Comparison of ENCODE assay signal across 9 cellular contexts in the genomic region with DNA sequence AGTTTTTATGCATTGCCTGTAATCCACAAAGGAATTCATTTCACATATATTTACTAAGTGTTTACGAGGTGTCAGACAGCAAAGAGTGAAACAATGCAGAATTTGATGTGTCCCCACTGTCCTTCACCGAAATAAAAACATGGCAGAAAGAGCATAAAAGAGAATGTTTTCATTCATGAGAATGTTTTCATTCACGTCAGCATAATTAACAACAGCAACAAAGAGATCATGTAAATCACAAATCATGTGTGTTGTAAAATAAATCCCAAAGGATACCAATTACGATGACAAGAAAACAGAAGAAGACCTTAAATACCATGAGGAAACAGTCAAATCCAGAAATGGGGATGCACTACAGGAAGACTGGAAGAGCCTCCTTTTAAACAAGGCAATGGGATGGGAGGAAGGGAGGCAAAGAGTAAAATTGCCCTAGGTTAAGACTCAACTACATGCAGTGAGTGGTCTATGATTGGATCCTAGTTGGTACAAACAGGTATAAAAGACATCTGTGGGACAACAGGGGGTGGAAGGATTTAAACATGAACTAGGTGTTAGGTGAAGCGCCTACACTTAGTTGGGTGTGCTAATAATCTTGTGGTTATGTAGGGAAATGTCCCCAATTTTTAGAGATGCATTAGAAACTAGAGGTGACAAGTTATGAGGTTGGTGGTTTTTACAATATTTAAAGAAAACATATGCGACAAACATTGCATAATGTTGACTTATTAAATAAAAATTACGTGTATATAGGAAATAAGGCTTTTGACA. TPM values are rescaled to one million over a fixed set of nuclear protein-coding genes. Genes with fewer than 3 reads are reported as not detected.
DNase-seq lines count a peak whose midpoint lies in the region; ATAC-seq and TF ChIP-seq lines count a peak whose summit lies in the region.
"Had no signal": no experiment of that assay in that cellular context is flagged by ENCODE, and none has a peak within 500 bp of the region (broad histone marks: within the 10 kb centered on the region; RNA-seq: fewer than 3 reads in every experiment).

No MANE protein-coding gene starts in this region.

- POLR2A ChIA-PET in CD8-positive, alpha-beta memory T cell (lab: Charles Lee) = interaction anchor here (2.1 kb wide), 1 partner anchor 15 kb away, joined by 7 read pairs; no protein-coding TSS in a partner anchor
- POLR2A ChIA-PET in PC-9 (lab: Charles Lee; ENCODE audit: unreplicated experiment) = interaction anchor here (0.6 to 0.7 kb wide), 2 partner anchors 175 to 773 kb away, joined by 5 to 6 read pairs; no protein-coding TSS in a partner anchor

- intact Hi-C loops in PC-9 (cut with micrococcal nuclease; ENCODE audit: unreplicated experiment) = no loop called here

- H3K27me3 ChIP-seq in CD8-positive, alpha-beta memory T cell (ENCODE audit: insufficient read depth, low read length, poor library complexity, severe bottlenecking) = no peaks in the 10 kb centered on the region
- H3K27me3 ChIP-seq in Peyer's patch (no peaks in the 10 kb centered on the region), PC-9 (ENCODE audit: insufficient read depth, low read depth) (no peaks in the 10 kb centered on the region)

- 0 out of 2 replicates have a peak, but pooled peaks cover 5% of the 10 kb centered on the region for H3F3A ChIP-seq in PC-9 (ENCODE audit: insufficient read depth, low read depth)

- H3K36me3 ChIP-seq in CD8-positive, alpha-beta memory T cell (ENCODE audit: insufficient read depth, low read length) = no peaks in the 10 kb centered on the region
- H3K36me3 ChIP-seq in Peyer's patch (no peaks in the 10 kb centered on the region), PC-9 (ENCODE audit: low read depth) (no peaks in the 10 kb centered on the region)

- no peak overlapping the region for H3K4me2 ChIP-seq in PC-9

- H3K9me2 ChIP-seq in PC-9 (ENCODE audit: insufficient read depth) = no peaks in the 10 kb centered on the region

- CTCF ChIA-PET in CD8-positive, alpha-beta memory T cell (lab: Charles Lee) = interaction anchor here (0.8 to 1.3 kb wide), 4 partner anchors 15 to 437 kb away, joined by 3 to 6 read pairs (median 4); a partner anchor contains a TSS
- CTCF ChIA-PET in PC-9 (lab: Charles Lee) = no interaction called here

- TF ChIP-seq CTCF in Peyer's patch (IDR thresholded peaks at IDR 0.05) (no peak), PC-9 (conservative IDR thresholded peaks at IDR 0.05) (no peak)

- peaks cover 1 to 8% (median 5%) of the 10 kb centered on the region in 3 donors for H3K4me1 Mint-ChIP-seq in CD8-positive, alpha-beta memory T cell

- H3K36me3 Mint-ChIP-seq in CD8-positive, alpha-beta memory T cell = no peaks in the 10 kb centered on the region

- TF ChIP-seq POLR2A in Peyer's patch (IDR thresholded peaks at IDR 0.05) (no peak), erythroblast (IDR thresholded peaks at IDR 0.05; ENCODE audit: low read length) (no peak)

- H3K4me3 ChIP-seq in CD8-positive, alpha-beta memory T cell (ENCODE audit: low read length) = peak overlapping the region; percentile 80
- no peak overlapping the region for H3K4me3 ChIP-seq in Peyer's patch
- peak overlapping the region; percentile 27 for H3K4me3 ChIP-seq in iPS-11a (ENCODE audit: low read depth, low read length)
- no peak overlapping the region for H3K4me3 ChIP-seq in PC-9

- peaks cover 0 to 1% (median 0%) of the 10 kb centered on the region in 5 donors for H3K9me3 Mint-ChIP-seq in CD8-positive, alpha-beta memory T cell
- H3K9me3 Mint-ChIP-seq: stimulated activated naive CD8-positive, alpha-beta T cell treated with anti-CD3 and anti-CD28 coated beads, Interleukin-15, Interleukin-2, amounts not matched to agents 100 ng/mL and 50 ng/mL, for 24 hours had no signal

- H2AFZ ChIP-seq in PC-9 = no peak overlapping the region

- DNase-seq in CD8-positive, alpha-beta memory T cell = no peak
- DNase-seq in Peyer's patch (no peak), retina (peak; percentile 4), erythroblast (lab: John Stamatoyannopoulos, UW) (no peak), PC-9 (no peak)

- H3K27ac ChIP-seq in CD8-positive, alpha-beta memory T cell (ENCODE audit: low read depth, low read length) = peak overlapping the region; percentile 96
- H3K27ac ChIP-seq in Peyer's patch (peak overlapping the region; percentile 86 to 97 (median 92)), PC-9 (no peak overlapping the region)

- H3K4me1 ChIP-seq in CD8-positive, alpha-beta memory T cell (ENCODE audit: insufficient read depth, low read length) = peaks cover 21% of the 10 kb centered on the region
- H3K4me1 ChIP-seq in Peyer's patch = no peaks in the 10 kb centered on the region
- H3K4me1 ChIP-seq in PC-9 (replicated peaks; ENCODE audit: insufficient read depth) = peaks cover 7% of the 10 kb centered on the region; the same call in 1 of the 2 replicates

- H3K27ac Mint-ChIP-seq in CD8-positive, alpha-beta memory T cell = peak overlapping the region in 1 of 8 donors; percentile 42
- H3K27ac Mint-ChIP-seq: stimulated activated naive CD8-positive, alpha-beta T cell treated with anti-CD3 and anti-CD28 coated beads, Interleukin-15, Interleukin-2, amounts not matched to agents 100 ng/mL and 50 ng/mL, for 24 hours had no signal

- H3K27me3 Mint-ChIP-seq in CD8-positive, alpha-beta memory T cell = no peaks in the 10 kb centered on the region
- H3K27me3 Mint-ChIP-seq: stimulated activated naive CD8-positive, alpha-beta T cell treated with anti-CD3 and anti-CD28 coated beads, Interleukin-15, Interleukin-2, amounts not matched to agents 100 ng/mL and 50 ng/mL, for 24 hours had no signal

- peak overlapping the region in 3 of 7 donors; percentile 1 to 37 (median 3) for H3K4me3 Mint-ChIP-seq in CD8-positive, alpha-beta memory T cell
- H3K4me3 Mint-ChIP-seq: stimulated activated naive CD8-positive, alpha-beta T cell treated with anti-CD3 and anti-CD28 coated beads, Interleukin-15, Interleukin-2, amounts not matched to agents 100 ng/mL and 50 ng/mL, for 24 hours had no signal

- BruUV-seq in PC-9 (replicated peaks; lab: Mats Ljungman, UMichigan) = no TSS peak

- no peak for ATAC-seq in HG03342 (IDR thresholded peaks at IDR 0.05; ENCODE audit: unreplicated experiment)
- no peak for ATAC-seq in HG03139 (IDR thresholded peaks at IDR 0.05; ENCODE audit: unreplicated experiment)

- H3K9me3 ChIP-seq in CD8-positive, alpha-beta memory T cell (ENCODE audit: low read length) = no peaks in the 10 kb centered on the region
- no peaks in the 10 kb centered on the region for H3K9me3 ChIP-seq in Peyer's patch
- no peaks in the 10 kb centered on the region for H3K9me3 ChIP-seq in PC-9 (ENCODE audit: insufficient read depth, low read depth)

- no peaks in the 10 kb centered on the region for H4K20me1 ChIP-seq in PC-9 (ENCODE audit: insufficient read depth)

- H3K79me2 ChIP-seq in PC-9 (ENCODE audit: low read depth) = no peaks in the 10 kb centered on the region

RNA-seq across cellular contexts. Expression of a gene that starts 1.5 kb away (rescaled TPM):
- 1 to 10 TPM; 1.1 to 2.6 TPM for total RNA-seq in CD8-positive, alpha-beta memory T cell
- 0.72 TPM for polyA plus RNA-seq in CD8-positive, alpha-beta memory T cell
- 1 to 10 TPM; 5.6 to 9.2 (median 8.2) TPM for total RNA-seq in Peyer's patch
- 64.0 and 88.8 TPM in 2 replicates for total RNA-seq in PC-9 (2021)

RNA-seq across cellular contexts. Expression of a gene that starts 15.3 kb away (rescaled TPM):
- total RNA-seq in CD8-positive, alpha-beta memory T cell = 1 to 10 TPM; 3.0 to 4.7 TPM
- polyA plus RNA-seq in CD8-positive, alpha-beta memory T cell = 3.2 TPM
- total RNA-seq in Peyer's patch (1 to 10 TPM; 2.5 to 7.0 (median 4.6) TPM), PC-9 (2021) (4.9 and 6.2 TPM in 2 replicates)

RNA-seq across cellular contexts. Expression of a gene that starts 53.1 kb away (rescaled TPM):
- 1 to 10 TPM; 4.6 to 5.4 TPM for total RNA-seq in CD8-positive, alpha-beta memory T cell
- polyA plus RNA-seq in CD8-positive, alpha-beta memory T cell = 0.87 TPM
- 1 to 10 TPM in 2 of 4 donors, under 1 TPM in 2; 0.88 to 3.8 (median 1.7) TPM for total RNA-seq in Peyer's patch
- total RNA-seq in PC-9 (2021) = 3.6 and 3.9 TPM in 2 replicates

Comparison
In these comparisons a context has a peak if more than half of its experiments do, and no peak if none do; other contexts are left out.
1. H3K4me3 ChIP-seq: peak in CD8-positive, alpha-beta memory T cell (single experiment) and iPS-11a (single experiment); none in Peyer's patch (0 of 4) and PC-9 (single experiment).